Comparison of ENCODE assay signal across 9 cellular contexts in genomic region chr3:120498947-120499346, GRCh38. TPM values are rescaled to one million over a fixed set of nuclear protein-coding genes. Genes with fewer than 3 reads are reported as not detected.
DNase-seq lines count a peak whose midpoint lies in the region; ATAC-seq and TF ChIP-seq lines count a peak whose summit lies in the region.
"Had no signal": no experiment of that assay in that cellular context is flagged by ENCODE, and none has a peak within 500 bp of the region (broad histone marks: within the 10 kb centered on the region; RNA-seq: fewer than 3 reads in every experiment).

No MANE protein-coding gene starts in this region.

- no peak overlapping the region for H3K4me3 ChIP-seq in adrenal gland
- no peak overlapping the region for H3K4me3 ChIP-seq in heart right ventricle
- H3K4me3 ChIP-seq in gastrocnemius medialis: no peak overlapping the region

- H3K4me1 ChIP-seq in adrenal gland (replicated peaks in 1 of 2) (peaks cover 0 to 28% of the 10 kb centered on the region in 2 donors), heart right ventricle (peaks cover 0 to 29% (median 11%) of the 10 kb centered on the region in 9 donors), gastrocnemius medialis (no peaks in the 10 kb centered on the region)
- H3K4me1 ChIP-seq: parathyroid adenoma had no signal

- TF ChIP-seq POLR2A in adrenal gland (IDR thresholded peaks at IDR 0.05) (no peak), gastrocnemius medialis (IDR thresholded peaks at IDR 0.05) (no peak)

- intact Hi-C loops in adrenal gland (cut with DNase I): no loop called here
- intact Hi-C loops in heart right ventricle (cut with DNase I): loop anchor here in 1 of 10 donors (10.0 kb wide), 1 partner anchor 1004 kb away; the partner anchor contains the start of gene TIMMDC1
- intact Hi-C loops in gastrocnemius medialis (cut with DNase I; ENCODE audit: low total_unique reads): no loop called here

- H3K36me3 ChIP-seq in adrenal gland (replicated peaks in 1 of 2) (no peaks in the 10 kb centered on the region), heart right ventricle (no peaks in the 10 kb centered on the region), gastrocnemius medialis (no peaks in the 10 kb centered on the region)

- in situ Hi-C loops in gastrocnemius medialis (cut with MboI; ENCODE audit: low sequenced_read_pairs in 4 of 4): no loop called here

- TF ChIP-seq CTCF in adrenal gland (IDR thresholded peaks at IDR 0.05) (no peak), heart right ventricle (IDR thresholded peaks at IDR 0.05) (no peak), gastrocnemius medialis (IDR thresholded peaks at IDR 0.05 in 4 of 5, conservative IDR thresholded peaks at IDR 0.05 in 1 of 5) (no peak)

- DNase-seq in GM03348 (ENCODE audit: low spot score) (peak; percentile 83), adrenal gland (peak in 4 of 7 donors; percentile 21 to 44 (median 28)), heart right ventricle (no peak), gastrocnemius medialis (peak in 1 of 2 donors; percentile 18), NCI-H1694 (lab: John Stamatoyannopoulos, UW) (no peak), cerebellar nuclear complex (lab: John Stamatoyannopoulos, UW) (no peak)

- no peaks in the 10 kb centered on the region for H3K27me3 ChIP-seq in adrenal gland
- H3K27me3 ChIP-seq in heart right ventricle: no peaks in the 10 kb centered on the region
- H3K27me3 ChIP-seq in gastrocnemius medialis: no peaks in the 10 kb centered on the region

- ATAC-seq in heart right ventricle (peak in 7 of 8 donors; percentile 43 to 84 (median 57)), gastrocnemius medialis (peak; percentile 46 to 58), GM21619 (IDR thresholded peaks at IDR 0.05; ENCODE audit: unreplicated experiment) (no peak), HG02642 (IDR thresholded peaks at IDR 0.05; ENCODE audit: poor library complexity, unreplicated experiment) (no peak)

- H3K9me3 ChIP-seq in adrenal gland (replicated peaks in 1 of 3) (no peaks in the 10 kb centered on the region), heart right ventricle (peaks cover 0 to 19% (median 7%) of the 10 kb centered on the region in 11 donors), gastrocnemius medialis (no peaks in the 10 kb centered on the region)

- H3K27ac ChIP-seq in adrenal gland: peak overlapping the region in 1 of 5 donors; percentile 26
- H3K27ac ChIP-seq in heart right ventricle: peak overlapping the region in 5 of 10 donors; percentile 1 to 34 (median 9)
- peak overlapping the region in 1 of 4 donors; percentile 25 for H3K27ac ChIP-seq in gastrocnemius medialis
- H3K27ac ChIP-seq: parathyroid adenoma had no signal

RNA-seq across cellular contexts. Expression of gene FSTL1, which starts 48.2 kb away (rescaled TPM):
- total RNA-seq in adrenal gland (100 to 1,000 TPM; 295 to 625 (median 369) TPM), heart right ventricle (100 to 1,000 TPM; 100 to 346 (median 213) TPM), gastrocnemius medialis (10 to 100 TPM; 33.4 to 77.5 (median 44.0) TPM)
- polyA plus RNA-seq in adrenal gland (100 to 1,000 TPM in 1 of 3 donors, 10 to 100 TPM in 2; 45.6 to 176 (median 64.2) TPM), heart right ventricle (10 to 100 TPM; 54.4 to 88.5 TPM)

Comparison
In these comparisons a context has a peak if more than half of its experiments do, and no peak if none do; other contexts are left out.
1. DNase-seq: peak in GM03348 (single experiment) and adrenal gland (4 of 7); none in heart right ventricle (0 of 2), NCI-H1694 (single experiment) and cerebellar nuclear complex (0 of 2).
2. ATAC-seq: peak in heart right ventricle (7 of 8) and gastrocnemius medialis (2 of 2); none in GM21619 (single experiment) and HG02642 (single experiment).